ENCODE assay signal across 1 cellular context in the genomic region with DNA sequence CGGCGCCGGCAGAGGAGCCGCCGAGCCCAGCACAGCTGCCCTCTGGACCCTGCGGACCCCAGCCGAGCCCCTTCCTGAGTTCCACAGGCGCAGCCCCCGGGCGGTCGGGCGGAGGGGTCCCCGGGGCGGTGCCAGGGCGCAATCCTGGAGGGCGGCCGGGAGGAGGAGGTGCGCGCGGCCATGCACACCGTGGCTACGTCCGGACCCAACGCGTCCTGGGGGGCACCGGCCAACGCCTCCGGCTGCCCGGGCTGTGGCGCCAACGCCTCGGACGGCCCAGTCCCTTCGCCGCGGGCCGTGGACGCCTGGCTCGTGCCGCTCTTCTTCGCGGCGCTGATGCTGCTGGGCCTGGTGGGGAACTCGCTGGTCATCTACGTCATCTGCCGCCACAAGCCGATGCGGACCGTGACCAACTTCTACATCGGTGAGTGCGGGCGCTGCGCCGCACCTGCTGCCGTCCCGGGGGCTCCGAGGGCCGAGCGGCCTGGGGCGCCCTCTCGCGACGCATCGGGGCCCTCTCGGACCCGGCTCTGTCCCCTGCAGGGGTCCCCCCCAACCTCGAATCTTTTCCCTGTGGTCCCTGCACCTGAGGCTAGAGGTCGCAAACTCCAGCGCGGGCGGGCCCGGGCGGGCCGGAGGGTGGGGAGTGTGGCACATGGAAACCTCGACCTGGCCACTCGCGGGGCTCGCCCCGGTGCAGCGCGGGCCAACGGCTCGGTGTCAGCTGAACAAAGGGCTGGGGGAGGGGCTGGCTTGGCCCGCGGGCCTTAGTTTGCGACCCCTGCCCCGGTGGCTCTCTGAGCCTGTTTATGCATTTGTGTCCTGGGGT.
TF ChIP-seq lines count a peak whose summit lies in the region.

A gene (plus strand): TSS at position 11 of the 829 bp plus-strand sequence. CDS start 170 bp downstream, at position 181.

TF ChIP-seq in HepG2, 621 proteins besides CTCF, POLR2A, EP300 and RAD21 (continued from another document and continues in another):
- TF ChIP-seq, protein P1, sequence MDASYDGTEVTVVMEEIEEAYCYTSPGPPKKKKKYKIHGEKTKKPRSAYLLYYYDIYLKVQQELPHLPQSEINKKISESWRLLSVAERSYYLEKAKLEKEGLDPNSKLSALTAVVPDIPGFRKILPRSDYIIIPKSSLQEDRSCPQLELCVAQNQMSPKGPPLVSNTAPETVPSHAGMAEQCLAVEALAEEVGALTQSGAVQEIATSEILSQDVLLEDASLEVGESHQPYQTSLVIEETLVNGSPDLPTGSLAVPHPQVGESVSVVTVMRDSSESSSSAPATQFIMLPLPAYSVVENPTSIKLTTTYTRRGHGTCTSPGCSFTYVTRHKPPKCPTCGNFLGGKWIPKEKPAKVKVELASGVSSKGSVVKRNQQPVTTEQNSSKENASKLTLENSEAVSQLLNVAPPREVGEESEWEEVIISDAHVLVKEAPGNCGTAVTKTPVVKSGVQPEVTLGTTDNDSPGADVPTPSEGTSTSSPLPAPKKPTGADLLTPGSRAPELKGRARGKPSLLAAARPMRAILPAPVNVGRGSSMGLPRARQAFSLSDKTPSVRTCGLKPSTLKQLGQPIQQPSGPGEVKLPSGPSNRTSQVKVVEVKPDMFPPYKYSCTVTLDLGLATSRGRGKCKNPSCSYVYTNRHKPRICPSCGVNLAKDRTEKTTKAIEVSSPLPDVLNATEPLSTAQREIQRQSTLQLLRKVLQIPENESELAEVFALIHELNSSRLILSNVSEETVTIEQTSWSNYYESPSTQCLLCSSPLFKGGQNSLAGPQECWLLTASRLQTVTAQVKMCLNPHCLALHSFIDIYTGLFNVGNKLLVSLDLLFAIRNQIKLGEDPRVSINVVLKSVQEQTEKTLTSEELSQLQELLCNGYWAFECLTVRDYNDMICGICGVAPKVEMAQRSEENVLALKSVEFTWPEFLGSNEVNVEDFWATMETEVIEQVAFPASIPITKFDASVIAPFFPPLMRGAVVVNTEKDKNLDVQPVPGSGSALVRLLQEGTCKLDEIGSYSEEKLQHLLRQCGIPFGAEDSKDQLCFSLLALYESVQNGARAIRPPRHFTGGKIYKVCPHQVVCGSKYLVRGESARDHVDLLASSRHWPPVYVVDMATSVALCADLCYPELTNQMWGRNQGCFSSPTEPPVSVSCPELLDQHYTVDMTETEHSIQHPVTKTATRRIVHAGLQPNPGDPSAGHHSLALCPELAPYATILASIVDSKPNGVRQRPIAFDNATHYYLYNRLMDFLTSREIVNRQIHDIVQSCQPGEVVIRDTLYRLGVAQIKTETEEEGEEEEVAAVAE (CRISPR knock-in tag; IDR thresholded peaks at IDR 0.05; ENCODE audit: borderline replicate concordance), result peak; percentile 23; the same call in 1 of the 2 replicates
- TF ChIP-seq ZNF746 (CRISPR knock-in tag; IDR thresholded peaks at IDR 0.05) (no peak; the same call in 1 of the 2 replicates), ZBTB42 (CRISPR knock-in tag; IDR thresholded peaks at IDR 0.05) (no peak), FOXA1 (IDR thresholded peaks at IDR 0.05) (no peak), FOXA1 (CRISPR knock-in tag; IDR thresholded peaks at IDR 0.05) (0 out of 2 replicates have a peak, but pooled peaks have one; percentile 20), HOXD1 (CRISPR knock-in tag; IDR thresholded peaks at IDR 0.05) (peak; percentile 48; the same call in 1 of the 2 replicates), GATAD2A (CRISPR knock-in tag; IDR thresholded peaks at IDR 0.05) (peak; percentile 59), SMAD9 (CRISPR knock-in tag; IDR thresholded peaks at IDR 0.05) (no peak), ATM (IDR thresholded peaks at IDR 0.05; ENCODE audit: borderline replicate concordance) (no peak), MLLT10 (CRISPR knock-in tag; IDR thresholded peaks at IDR 0.05) (no peak), PLRG1 (conservative IDR thresholded peaks at IDR 0.05) (no peak), HNRNPH1 (optimal IDR thresholded peaks at IDR 0.05; ENCODE audit: low read depth, low read length) (no peak), ZNF260 (CRISPR knock-in tag; IDR thresholded peaks at IDR 0.05; ENCODE audit: borderline replicate concordance, low read depth) (0 out of 2 replicates have a peak, but pooled peaks have one; percentile 68), ZNF558 (CRISPR knock-in tag; IDR thresholded peaks at IDR 0.05; ENCODE audit: borderline replicate concordance) (peak; percentile 69; the same call in 1 of the 2 replicates), SRSF1 (optimal IDR thresholded peaks at IDR 0.05; ENCODE audit: low read depth, low read length) (no peak), ZNF652 (CRISPR knock-in tag; IDR thresholded peaks at IDR 0.05; ENCODE audit: borderline replicate concordance, low read depth) (no peak), ZNF143 (CRISPR knock-in tag; IDR thresholded peaks at IDR 0.05) (peak; percentile 40), TSC22D2 (CRISPR knock-in tag; IDR thresholded peaks at IDR 0.05; ENCODE audit: borderline replicate concordance) (peak; percentile 77; the same call in 1 of the 2 replicates), GZF1 (CRISPR knock-in tag; IDR thresholded peaks at IDR 0.05) (no peak), ZNF329 (CRISPR knock-in tag; IDR thresholded peaks at IDR 0.05; ENCODE audit: low read depth) (peak; percentile 89), ZNF432 (CRISPR knock-in tag; IDR thresholded peaks at IDR 0.05; ENCODE audit: borderline replicate concordance) (no peak)
- TF ChIP-seq, protein P2, sequence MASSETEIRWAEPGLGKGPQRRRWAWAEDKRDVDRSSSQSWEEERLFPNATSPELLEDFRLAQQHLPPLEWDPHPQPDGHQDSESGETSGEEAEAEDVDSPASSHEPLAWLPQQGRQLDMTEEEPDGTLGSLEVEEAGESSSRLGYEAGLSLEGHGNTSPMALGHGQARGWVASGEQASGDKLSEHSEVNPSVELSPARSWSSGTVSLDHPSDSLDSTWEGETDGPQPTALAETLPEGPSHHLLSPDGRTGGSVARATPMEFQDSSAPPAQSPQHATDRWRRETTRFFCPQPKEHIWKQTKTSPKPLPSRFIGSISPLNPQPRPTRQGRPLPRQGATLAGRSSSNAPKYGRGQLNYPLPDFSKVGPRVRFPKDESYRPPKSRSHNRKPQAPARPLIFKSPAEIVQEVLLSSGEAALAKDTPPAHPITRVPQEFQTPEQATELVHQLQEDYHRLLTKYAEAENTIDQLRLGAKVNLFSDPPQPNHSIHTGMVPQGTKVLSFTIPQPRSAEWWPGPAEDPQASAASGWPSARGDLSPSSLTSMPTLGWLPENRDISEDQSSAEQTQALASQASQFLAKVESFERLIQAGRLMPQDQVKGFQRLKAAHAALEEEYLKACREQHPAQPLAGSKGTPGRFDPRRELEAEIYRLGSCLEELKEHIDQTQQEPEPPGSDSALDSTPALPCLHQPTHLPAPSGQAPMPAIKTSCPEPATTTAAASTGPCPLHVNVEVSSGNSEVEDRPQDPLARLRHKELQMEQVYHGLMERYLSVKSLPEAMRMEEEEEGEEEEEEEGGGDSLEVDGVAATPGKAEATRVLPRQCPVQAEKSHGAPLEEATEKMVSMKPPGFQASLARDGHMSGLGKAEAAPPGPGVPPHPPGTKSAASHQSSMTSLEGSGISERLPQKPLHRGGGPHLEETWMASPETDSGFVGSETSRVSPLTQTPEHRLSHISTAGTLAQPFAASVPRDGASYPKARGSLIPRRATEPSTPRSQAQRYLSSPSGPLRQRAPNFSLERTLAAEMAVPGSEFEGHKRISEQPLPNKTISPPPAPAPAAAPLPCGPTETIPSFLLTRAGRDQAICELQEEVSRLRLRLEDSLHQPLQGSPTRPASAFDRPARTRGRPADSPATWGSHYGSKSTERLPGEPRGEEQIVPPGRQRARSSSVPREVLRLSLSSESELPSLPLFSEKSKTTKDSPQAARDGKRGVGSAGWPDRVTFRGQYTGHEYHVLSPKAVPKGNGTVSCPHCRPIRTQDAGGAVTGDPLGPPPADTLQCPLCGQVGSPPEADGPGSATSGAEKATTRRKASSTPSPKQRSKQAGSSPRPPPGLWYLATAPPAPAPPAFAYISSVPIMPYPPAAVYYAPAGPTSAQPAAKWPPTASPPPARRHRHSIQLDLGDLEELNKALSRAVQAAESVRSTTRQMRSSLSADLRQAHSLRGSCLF (CRISPR knock-in tag; IDR thresholded peaks at IDR 0.05; ENCODE audit: borderline replicate concordance), result no peak
- TF ChIP-seq, protein P3, sequence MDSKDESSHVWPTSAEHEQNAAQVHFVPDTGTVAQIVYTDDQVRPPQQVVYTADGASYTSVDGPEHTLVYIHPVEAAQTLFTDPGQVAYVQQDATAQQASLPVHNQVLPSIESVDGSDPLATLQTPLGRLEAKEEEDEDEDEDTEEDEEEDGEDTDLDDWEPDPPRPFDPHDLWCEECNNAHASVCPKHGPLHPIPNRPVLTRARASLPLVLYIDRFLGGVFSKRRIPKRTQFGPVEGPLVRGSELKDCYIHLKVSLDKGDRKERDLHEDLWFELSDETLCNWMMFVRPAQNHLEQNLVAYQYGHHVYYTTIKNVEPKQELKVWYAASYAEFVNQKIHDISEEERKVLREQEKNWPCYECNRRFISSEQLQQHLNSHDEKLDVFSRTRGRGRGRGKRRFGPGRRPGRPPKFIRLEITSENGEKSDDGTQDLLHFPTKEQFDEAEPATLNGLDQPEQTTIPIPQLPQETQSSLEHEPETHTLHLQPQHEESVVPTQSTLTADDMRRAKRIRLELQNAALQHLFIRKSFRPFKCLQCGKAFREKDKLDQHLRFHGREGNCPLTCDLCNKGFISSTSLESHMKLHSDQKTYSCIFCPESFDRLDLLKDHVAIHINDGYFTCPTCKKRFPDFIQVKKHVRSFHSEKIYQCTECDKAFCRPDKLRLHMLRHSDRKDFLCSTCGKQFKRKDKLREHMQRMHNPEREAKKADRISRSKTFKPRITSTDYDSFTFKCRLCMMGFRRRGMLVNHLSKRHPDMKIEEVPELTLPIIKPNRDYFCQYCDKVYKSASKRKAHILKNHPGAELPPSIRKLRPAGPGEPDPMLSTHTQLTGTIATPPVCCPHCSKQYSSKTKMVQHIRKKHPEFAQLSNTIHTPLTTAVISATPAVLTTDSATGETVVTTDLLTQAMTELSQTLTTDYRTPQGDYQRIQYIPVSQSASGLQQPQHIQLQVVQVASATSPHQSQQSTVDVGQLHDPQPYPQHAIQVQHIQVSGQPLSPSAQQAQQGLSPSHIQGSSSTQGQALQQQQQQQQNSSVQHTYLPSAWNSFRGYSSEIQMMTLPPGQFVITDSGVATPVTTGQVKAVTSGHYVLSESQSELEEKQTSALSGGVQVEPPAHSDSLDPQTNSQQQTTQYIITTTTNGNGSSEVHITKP (CRISPR knock-in tag; IDR thresholded peaks at IDR 0.05; ENCODE audit: low read depth), result no peak
- TF ChIP-seq, protein P4, sequence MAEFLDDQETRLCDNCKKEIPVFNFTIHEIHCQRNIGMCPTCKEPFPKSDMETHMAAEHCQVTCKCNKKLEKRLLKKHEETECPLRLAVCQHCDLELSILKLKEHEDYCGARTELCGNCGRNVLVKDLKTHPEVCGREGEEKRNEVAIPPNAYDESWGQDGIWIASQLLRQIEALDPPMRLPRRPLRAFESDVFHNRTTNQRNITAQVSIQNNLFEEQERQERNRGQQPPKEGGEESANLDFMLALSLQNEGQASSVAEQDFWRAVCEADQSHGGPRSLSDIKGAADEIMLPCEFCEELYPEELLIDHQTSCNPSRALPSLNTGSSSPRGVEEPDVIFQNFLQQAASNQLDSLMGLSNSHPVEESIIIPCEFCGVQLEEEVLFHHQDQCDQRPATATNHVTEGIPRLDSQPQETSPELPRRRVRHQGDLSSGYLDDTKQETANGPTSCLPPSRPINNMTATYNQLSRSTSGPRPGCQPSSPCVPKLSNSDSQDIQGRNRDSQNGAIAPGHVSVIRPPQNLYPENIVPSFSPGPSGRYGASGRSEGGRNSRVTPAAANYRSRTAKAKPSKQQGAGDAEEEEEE (CRISPR knock-in tag; IDR thresholded peaks at IDR 0.05; ENCODE audit: borderline replicate concordance), result no peak
- TF ChIP-seq, protein P5, sequence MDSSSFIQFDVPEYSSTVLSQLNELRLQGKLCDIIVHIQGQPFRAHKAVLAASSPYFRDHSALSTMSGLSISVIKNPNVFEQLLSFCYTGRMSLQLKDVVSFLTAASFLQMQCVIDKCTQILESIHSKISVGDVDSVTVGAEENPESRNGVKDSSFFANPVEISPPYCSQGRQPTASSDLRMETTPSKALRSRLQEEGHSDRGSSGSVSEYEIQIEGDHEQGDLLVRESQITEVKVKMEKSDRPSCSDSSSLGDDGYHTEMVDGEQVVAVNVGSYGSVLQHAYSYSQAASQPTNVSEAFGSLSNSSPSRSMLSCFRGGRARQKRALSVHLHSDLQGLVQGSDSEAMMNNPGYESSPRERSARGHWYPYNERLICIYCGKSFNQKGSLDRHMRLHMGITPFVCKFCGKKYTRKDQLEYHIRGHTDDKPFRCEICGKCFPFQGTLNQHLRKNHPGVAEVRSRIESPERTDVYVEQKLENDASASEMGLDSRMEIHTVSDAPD (CRISPR knock-in tag; IDR thresholded peaks at IDR 0.05), result 0 out of 2 replicates have a peak, but pooled peaks have one; percentile 58
- TF ChIP-seq, protein P6, sequence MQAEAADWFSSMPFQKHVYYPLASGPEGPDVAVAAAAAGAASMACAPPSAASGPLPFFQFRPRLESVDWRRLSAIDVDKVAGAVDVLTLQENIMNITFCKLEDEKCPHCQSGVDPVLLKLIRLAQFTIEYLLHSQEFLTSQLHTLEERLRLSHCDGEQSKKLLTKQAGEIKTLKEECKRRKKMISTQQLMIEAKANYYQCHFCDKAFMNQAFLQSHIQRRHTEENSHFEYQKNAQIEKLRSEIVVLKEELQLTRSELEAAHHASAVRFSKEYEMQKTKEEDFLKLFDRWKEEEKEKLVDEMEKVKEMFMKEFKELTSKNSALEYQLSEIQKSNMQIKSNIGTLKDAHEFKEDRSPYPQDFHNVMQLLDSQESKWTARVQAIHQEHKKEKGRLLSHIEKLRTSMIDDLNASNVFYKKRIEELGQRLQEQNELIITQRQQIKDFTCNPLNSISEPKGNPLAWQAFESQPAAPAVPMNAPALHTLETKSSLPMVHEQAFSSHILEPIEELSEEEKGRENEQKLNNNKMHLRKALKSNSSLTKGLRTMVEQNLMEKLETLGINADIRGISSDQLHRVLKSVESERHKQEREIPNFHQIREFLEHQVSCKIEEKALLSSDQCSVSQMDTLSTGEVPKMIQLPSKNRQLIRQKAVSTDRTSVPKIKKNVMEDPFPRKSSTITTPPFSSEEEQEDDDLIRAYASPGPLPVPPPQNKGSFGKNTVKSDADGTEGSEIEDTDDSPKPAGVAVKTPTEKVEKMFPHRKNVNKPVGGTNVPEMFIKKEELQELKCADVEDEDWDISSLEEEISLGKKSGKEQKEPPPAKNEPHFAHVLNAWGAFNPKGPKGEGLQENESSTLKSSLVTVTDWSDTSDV (CRISPR knock-in tag; IDR thresholded peaks at IDR 0.05), result no peak
- TF ChIP-seq, protein P7, sequence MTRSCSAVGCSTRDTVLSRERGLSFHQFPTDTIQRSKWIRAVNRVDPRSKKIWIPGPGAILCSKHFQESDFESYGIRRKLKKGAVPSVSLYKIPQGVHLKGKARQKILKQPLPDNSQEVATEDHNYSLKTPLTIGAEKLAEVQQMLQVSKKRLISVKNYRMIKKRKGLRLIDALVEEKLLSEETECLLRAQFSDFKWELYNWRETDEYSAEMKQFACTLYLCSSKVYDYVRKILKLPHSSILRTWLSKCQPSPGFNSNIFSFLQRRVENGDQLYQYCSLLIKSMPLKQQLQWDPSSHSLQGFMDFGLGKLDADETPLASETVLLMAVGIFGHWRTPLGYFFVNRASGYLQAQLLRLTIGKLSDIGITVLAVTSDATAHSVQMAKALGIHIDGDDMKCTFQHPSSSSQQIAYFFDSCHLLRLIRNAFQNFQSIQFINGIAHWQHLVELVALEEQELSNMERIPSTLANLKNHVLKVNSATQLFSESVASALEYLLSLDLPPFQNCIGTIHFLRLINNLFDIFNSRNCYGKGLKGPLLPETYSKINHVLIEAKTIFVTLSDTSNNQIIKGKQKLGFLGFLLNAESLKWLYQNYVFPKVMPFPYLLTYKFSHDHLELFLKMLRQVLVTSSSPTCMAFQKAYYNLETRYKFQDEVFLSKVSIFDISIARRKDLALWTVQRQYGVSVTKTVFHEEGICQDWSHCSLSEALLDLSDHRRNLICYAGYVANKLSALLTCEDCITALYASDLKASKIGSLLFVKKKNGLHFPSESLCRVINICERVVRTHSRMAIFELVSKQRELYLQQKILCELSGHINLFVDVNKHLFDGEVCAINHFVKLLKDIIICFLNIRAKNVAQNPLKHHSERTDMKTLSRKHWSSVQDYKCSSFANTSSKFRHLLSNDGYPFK (CRISPR knock-in tag; IDR thresholded peaks at IDR 0.05; ENCODE audit: borderline replicate concordance), result peak; percentile 81; the same call in 1 of the 2 replicates
